9 cellular contexts compared by ENCODE assay signal in the genomic region with DNA sequence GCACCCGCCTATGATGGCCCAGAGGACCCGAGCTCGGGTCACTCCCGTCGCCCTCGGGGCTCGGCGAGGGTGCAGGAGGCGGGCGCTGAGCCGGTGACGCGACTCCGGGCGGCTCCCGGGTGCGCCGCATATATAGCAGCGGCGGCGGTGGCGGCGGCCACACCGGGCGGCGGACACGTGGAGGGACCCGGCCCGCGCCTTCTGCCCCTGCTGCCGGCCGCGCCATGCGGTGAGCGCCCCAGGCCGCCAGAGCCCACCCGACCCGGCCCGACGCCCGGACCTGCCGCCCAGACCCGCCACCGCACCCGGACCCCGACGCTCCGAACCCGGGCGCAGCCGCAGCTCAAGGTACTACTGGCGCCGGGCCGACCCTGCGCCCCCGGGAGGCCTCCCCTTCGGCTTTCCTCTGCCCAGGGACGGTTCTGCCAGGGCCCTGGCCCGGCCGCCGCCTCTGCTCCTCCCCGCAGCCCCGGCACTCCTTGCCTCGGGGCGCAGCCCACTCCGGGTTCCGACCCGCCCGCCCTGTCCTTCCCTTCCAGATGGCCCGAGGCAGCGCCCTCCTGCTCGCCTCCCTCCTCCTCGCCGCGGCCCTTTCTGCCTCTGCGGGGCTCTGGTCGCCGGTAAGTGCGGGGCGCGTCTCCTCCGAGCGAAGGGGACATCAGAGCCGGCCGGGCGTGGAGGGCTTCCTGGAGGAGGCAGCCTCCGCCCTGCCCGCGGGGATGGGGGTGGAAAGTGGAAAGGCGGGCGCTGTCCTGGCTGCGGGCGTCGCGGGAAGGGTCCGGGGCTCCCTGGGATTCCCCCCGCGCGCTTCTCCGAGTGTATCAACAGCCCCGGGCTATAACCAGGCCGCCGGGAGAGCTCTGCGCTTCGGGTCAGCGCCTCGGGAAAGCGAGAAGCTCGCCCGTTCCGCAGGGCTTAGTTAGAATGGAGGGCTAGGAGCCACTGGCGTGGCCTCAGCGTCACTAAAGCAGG. TPM values are rescaled to one million over a fixed set of nuclear protein-coding genes. Genes with fewer than 3 reads are reported as not detected.
DNase-seq lines count a peak whose midpoint lies in the region; ATAC-seq and TF ChIP-seq lines count a peak whose summit lies in the region.
"Had no signal": no experiment of that assay in that cellular context is flagged by ENCODE, and none has a peak within 500 bp of the region (broad histone marks: within the 10 kb centered on the region; RNA-seq: fewer than 3 reads in every experiment).

A gene with protein sequence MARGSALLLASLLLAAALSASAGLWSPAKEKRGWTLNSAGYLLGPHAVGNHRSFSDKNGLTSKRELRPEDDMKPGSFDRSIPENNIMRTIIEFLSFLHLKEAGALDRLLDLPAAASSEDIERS (plus strand): TSS at position 160 of the 972 bp plus-strand sequence. CDS start 380 bp downstream, at position 540.

- no peak for TF ChIP-seq EP300 in Ishikawa (IDR thresholded peaks at IDR 0.05; ENCODE audit: borderline replicate concordance)

- peak within 1 kb of the TSS in 1 of 10 donors; percentile 37 for H3K27ac Mint-ChIP-seq in naive thymus-derived CD8-positive, alpha-beta T cell
- H3K27ac Mint-ChIP-seq: T-helper 1 cell treated with Interleukin-12 subunit alpha and Interleukin-12 subunit beta and Interleukin-4 antibody, amounts not matched to agents 30 μg/mL and 1 μg/mL, for 36 hours had no signal

- no peak for TF ChIP-seq CTCF in C4-2B (conservative IDR thresholded peaks at IDR 0.05)
- TF ChIP-seq CTCF in dorsolateral prefrontal cortex (IDR thresholded peaks at IDR 0.05 in 54 of 56, conservative IDR thresholded peaks at IDR 0.05 in 2 of 56; ENCODE audit: low read depth in 1 of 56, partially characterized antibody in 56 of 56), result no peak

- peak; percentile 57 to 67 for ATAC-seq in naive thymus-derived CD8-positive, alpha-beta T cell
- ATAC-seq in GM19351 (IDR thresholded peaks at IDR 0.05; ENCODE audit: unreplicated experiment), result no peak
- no peak for ATAC-seq in GM18517 (IDR thresholded peaks at IDR 0.05; ENCODE audit: unreplicated experiment)
- ATAC-seq in HG03159 (IDR thresholded peaks at IDR 0.05; ENCODE audit: unreplicated experiment), result no peak

- H3K27me3 ChIP-seq in dorsolateral prefrontal cortex, result peaks cover 0 to 64% (median 40%) of the 10 kb centered on the region in 45 donors

- intact Hi-C loops in dorsolateral prefrontal cortex (cut with DNase I), result no loop called here

- peaks cover 0 to 2% (median 0%) of the 10 kb centered on the region in 3 donors for H3K36me3 Mint-ChIP-seq in naive thymus-derived CD8-positive, alpha-beta T cell

- peaks cover 12 to 49% (median 40%) of the 10 kb centered on the region in 5 donors for H3K27me3 Mint-ChIP-seq in naive thymus-derived CD8-positive, alpha-beta T cell

- TF ChIP-seq RAD21 in Ishikawa (IDR thresholded peaks at IDR 0.05; ENCODE audit: low read depth), result no peak

- H3K27ac ChIP-seq in C4-2B, result peak within 1 kb of the TSS; percentile 84
- H3K27ac ChIP-seq in dorsolateral prefrontal cortex, result no peak within 1 kb of the TSS

- peaks cover 0 to 3% (median 0%) of the 10 kb centered on the region in 9 donors for H3K9me3 Mint-ChIP-seq in naive thymus-derived CD8-positive, alpha-beta T cell
- H3K9me3 Mint-ChIP-seq: T-helper 1 cell treated with Interleukin-12 subunit alpha and Interleukin-12 subunit beta and Interleukin-4 antibody, amounts not matched to agents 30 μg/mL and 1 μg/mL, for 36 hours had no signal

- H3K4me3 ChIP-seq in dorsolateral prefrontal cortex, result peak within 1 kb of the TSS in 46 of 59 donors; percentile 9 to 58 (median 35)

- peak within 1 kb of the TSS in 9 of 10 donors; percentile 24 to 79 (median 47) for H3K4me3 Mint-ChIP-seq in naive thymus-derived CD8-positive, alpha-beta T cell

- POLR2A ChIA-PET in naive thymus-derived CD8-positive, alpha-beta T cell (lab: Charles Lee), result no interaction called here

- peaks cover 7 to 23% (median 15%) of the 10 kb centered on the region in 4 donors for H3K4me1 Mint-ChIP-seq in naive thymus-derived CD8-positive, alpha-beta T cell

- DNase-seq in dorsolateral prefrontal cortex (peak in 1 of 10 donors; percentile 34), NCI-H2227 (lab: John Stamatoyannopoulos, UW; ENCODE audit: unreplicated experiment) (no peak)
- peak in 1 of 10 donors; percentile 53 for DNase-seq in naive thymus-derived CD8-positive, alpha-beta T cell

TF ChIP-seq in Ishikawa, 13 proteins besides CTCF, POLR2A, EP300 and RAD21:
- peak; percentile 21; the same call in 1 of the 2 replicates for TF ChIP-seq TAF1 (IDR thresholded peaks at IDR 0.05; ENCODE audit: low read depth)
- peak; percentile 49; the same call in 1 of the 2 replicates for TF ChIP-seq ZBTB7A (IDR thresholded peaks at IDR 0.05; ENCODE audit: low read depth)
- TF ChIP-seq, protein P1, sequence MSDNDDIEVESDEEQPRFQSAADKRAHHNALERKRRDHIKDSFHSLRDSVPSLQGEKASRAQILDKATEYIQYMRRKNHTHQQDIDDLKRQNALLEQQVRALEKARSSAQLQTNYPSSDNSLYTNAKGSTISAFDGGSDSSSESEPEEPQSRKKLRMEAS (IDR thresholded peaks at IDR 0.05), result peak; percentile 75
- no peak for TF ChIP-seq CREB1 (IDR thresholded peaks at IDR 0.05; ENCODE audit: low read depth)

RNA-seq across cellular contexts. Expression of the gene that starts here (rescaled TPM):
- 1 to 10 TPM in 64 of 120 experiments, under 1 TPM in 28, not detected in 28; 0.57 to 4.9 (median 1.3) TPM for total RNA-seq in dorsolateral prefrontal cortex
- not detected for total RNA-seq in naive thymus-derived CD8-positive, alpha-beta T cell
- not detected for polyA plus RNA-seq in naive thymus-derived CD8-positive, alpha-beta T cell

Comparison
In these comparisons a context has a peak if more than half of its experiments do, and no peak if none do; other contexts are left out.
1. Peak in ATAC-seq in naive thymus-derived CD8-positive, alpha-beta T cell; RNA of the gene not detected or under 1 TPM.